In genomic region chr7:83096065-83096580, GRCh38 we compare ENCODE assay signal across 20 cellular contexts.
"Had no signal": no experiment of that assay in that cellular context is flagged by ENCODE, and none has a peak within 500 bp of the region (broad histone marks: within the 10 kb centered on the region; RNA-seq: fewer than 3 reads in every experiment).

No MANE protein-coding gene starts in this region.

- H3K9me3 ChIP-seq: adrenal gland, body of pancreas had no signal

- H3K36me3 ChIP-seq: adrenal gland, WERI-Rb-1 had no signal

- DNase-seq: activated CD4-positive, alpha-beta T cell treated with anti-CD3 and anti-CD28 coated beads for 4 hours; activated CD8-positive, alpha-beta memory T cell treated with anti-CD3 and anti-CD28 coated beads, Interleukin-2, amount 50 U/mL, for 4 hours; activated CD8-positive, alpha-beta T cell treated with anti-CD3 and anti-CD28 coated beads for 36 hours; activated naive CD4-positive, alpha-beta T cell treated with anti-CD3 and anti-CD28 coated beads, Interleukin-2, amount 50 U/mL, for 16 hours; activated naive CD8-positive, alpha-beta T cell treated with anti-CD3 and anti-CD28 coated beads, Interleukin-2, amount 10 ng/mL, durations not matched to agents 7 days and 5 days; activated T-cell treated with anti-CD3 and anti-CD28 coated beads, Interleukin-2, amount 50 U/mL, for 1 hour; adrenal gland; aorta; body of pancreas; KG1; NCI-H1105; NCI-H146; NCI-H187 treated with DMSO at 0.1 percent for 48 hours; NCI-H2081 treated with DMSO at 0.1 percent for 48 hours; NCI-H446 treated with DMSO at 0.1 percent for 48 hours; NCI-H524 treated with DMSO at 0.1 percent for 48 hours; NK-92 treated with Interleukin-12 subunit alpha and Interleukin-12 subunit beta, amount 100 ng/mL, for 24 hours; SIG-M5; T-helper 1 cell; WERI-Rb-1 had no signal

- H3K27me3 ChIP-seq: adrenal gland, body of pancreas had no signal

- H3K4me1 ChIP-seq: adrenal gland, body of pancreas had no signal

- H3K27ac ChIP-seq: adrenal gland, body of pancreas, WERI-Rb-1 had no signal

- H3K4me3 ChIP-seq: adrenal gland, body of pancreas had no signal
